In genomic region chr6:12039540-12040459, GRCh38 we compare ENCODE assay signal across 15 cellular contexts. TPM values are rescaled to one million over a fixed set of nuclear protein-coding genes. Genes with fewer than 3 reads are reported as not detected.
DNase-seq lines count a peak whose midpoint lies in the region; ATAC-seq and TF ChIP-seq lines count a peak whose summit lies in the region.
"Had no signal": no experiment of that assay in that cellular context is flagged by ENCODE, and none has a peak within 500 bp of the region (broad histone marks: within the 10 kb centered on the region; RNA-seq: fewer than 3 reads in every experiment).

No MANE protein-coding gene starts in this region.

- H3K36me3 Mint-ChIP-seq in activated naive CD8-positive, alpha-beta T cell, result peaks cover 9% of the 10 kb centered on the region
- H3K36me3 Mint-ChIP-seq in activated naive CD8-positive, alpha-beta T cell treated with anti-CD3 and anti-CD28 coated beads, Interleukin-2, amount 50 U/mL, for 24 hours (ENCODE audit: low read depth), result peaks cover 15% of the 10 kb centered on the region
- peaks cover 19% of the 10 kb centered on the region for H3K36me3 Mint-ChIP-seq in endodermal cell (ENCODE audit: low read depth)
- peaks cover 6% of the 10 kb centered on the region for H3K36me3 Mint-ChIP-seq in stimulated activated effector memory CD8-positive, alpha-beta T cell treated with anti-CD3 and anti-CD28 coated beads, Interleukin-12 subunit alpha, Interleukin-12 subunit beta, amount 100 ng/mL, for 72 hours

- H3K36me3 ChIP-seq in OCI-LY7 (ENCODE audit: insufficient read depth, low read length) (peaks cover 34% of the 10 kb centered on the region), endodermal cell (ENCODE audit: control insufficient read depth, insufficient read depth, low read length) (peaks cover 9% of the 10 kb centered on the region)
- H3K36me3 ChIP-seq: thoracic aorta, WERI-Rb-1 had no signal

- DNase-seq in activated naive CD8-positive, alpha-beta T cell treated with anti-CD3 and anti-CD28 coated beads, Interleukin-2, amount 50 U/mL, for 24 hours, result no peak
- DNase-seq in OCI-LY7 (ENCODE audit: low spot score) (no peak), endodermal cell (no peak), MV-4-11 (lab: John Stamatoyannopoulos, UW) (no peak), activated gamma-delta T cell (lab: John Stamatoyannopoulos, UW) (no peak), amniotic stem cell (lab: John Stamatoyannopoulos, UW) (no peak)
- DNase-seq in stimulated activated effector memory CD8-positive, alpha-beta T cell treated with anti-CD3 and anti-CD28 coated beads, Interleukin-12 subunit alpha, Interleukin-12 subunit beta, amount 100 ng/mL, for 72 hours (ENCODE audit: low spot score in 2 of 2), result no peak
- DNase-seq: activated CD8-positive, alpha-beta memory T cell treated with anti-CD3 and anti-CD28 coated beads, Interleukin-2, amount 50 U/mL, for 4 hours; cerebellar nuclear complex; kidney; NCI-H226; stimulated activated CD4-positive, alpha-beta T cell treated with anti-CD3 and anti-CD28 coated beads, Interleukin-15, amount 100 ng/mL, for 24 hours; WERI-Rb-1 had no signal

- CTCF ChIA-PET in OCI-LY7 (lab: Charles Lee; ENCODE audit: unreplicated experiment), result no interaction called here

- no peaks in the 10 kb centered on the region for H3K27me3 ChIP-seq in endodermal cell (ENCODE audit: control insufficient read depth, insufficient read depth, low read length, poor library complexity, severe bottlenecking)

- H3K9me2 ChIP-seq in OCI-LY7 (ENCODE audit: insufficient read depth, low read length), result no peaks in the 10 kb centered on the region

- no peaks in the 10 kb centered on the region for H4K20me1 ChIP-seq in OCI-LY7 (ENCODE audit: insufficient read depth, low read length)

- 93% methylated on average over 4 to 11 of the region's 12 CpGs for WGBS in endodermal cell (ENCODE audit: insufficient coverage in 1 of 2, insufficient read length in 1 of 2), 2 experiments

- H3K4me1 Mint-ChIP-seq in activated naive CD8-positive, alpha-beta T cell (ENCODE audit: low read depth), result peaks cover 69% of the 10 kb centered on the region
- H3K4me1 Mint-ChIP-seq in activated naive CD8-positive, alpha-beta T cell treated with anti-CD3 and anti-CD28 coated beads, Interleukin-2, amount 50 U/mL, for 24 hours, result peaks cover 64% of the 10 kb centered on the region
- H3K4me1 Mint-ChIP-seq in endodermal cell, result peaks cover 10% of the 10 kb centered on the region
- H3K4me1 Mint-ChIP-seq in stimulated activated effector memory CD8-positive, alpha-beta T cell treated with anti-CD3 and anti-CD28 coated beads, Interleukin-12 subunit alpha, Interleukin-12 subunit beta, amount 100 ng/mL, for 72 hours, result peaks cover 47% of the 10 kb centered on the region

- H3K9me3 ChIP-seq in OCI-LY7 (ENCODE audit: low read length) (peaks cover 3% of the 10 kb centered on the region; the same call in 1 of the 2 replicates), endodermal cell (ENCODE audit: control insufficient read depth, low read length) (no peaks in the 10 kb centered on the region)
- H3K9me3 ChIP-seq: thoracic aorta had no signal

- no peak overlapping the region for H3K4me2 ChIP-seq in OCI-LY7 (ENCODE audit: low read length)

- H3K27me3 Mint-ChIP-seq in activated naive CD8-positive, alpha-beta T cell, result no peaks in the 10 kb centered on the region
- H3K27me3 Mint-ChIP-seq in activated naive CD8-positive, alpha-beta T cell treated with anti-CD3 and anti-CD28 coated beads, Interleukin-2, amount 50 U/mL, for 24 hours, result no peaks in the 10 kb centered on the region
- H3K27me3 Mint-ChIP-seq in endodermal cell (ENCODE audit: insufficient read depth), result no peaks in the 10 kb centered on the region

- H2AFZ ChIP-seq in OCI-LY7 (ENCODE audit: low read length), result no peak overlapping the region

- H3K27ac Mint-ChIP-seq in activated naive CD8-positive, alpha-beta T cell, result peak overlapping the region; percentile 28
- H3K27ac Mint-ChIP-seq in activated naive CD8-positive, alpha-beta T cell treated with anti-CD3 and anti-CD28 coated beads, Interleukin-2, amount 50 U/mL, for 24 hours, result no peak overlapping the region
- H3K27ac Mint-ChIP-seq in endodermal cell, result no peak overlapping the region
- peak overlapping the region; percentile 54 for H3K27ac Mint-ChIP-seq in stimulated activated effector memory CD8-positive, alpha-beta T cell treated with anti-CD3 and anti-CD28 coated beads, Interleukin-12 subunit alpha, Interleukin-12 subunit beta, amount 100 ng/mL, for 72 hours

- no peak overlapping the region for H3K4me3 ChIP-seq in OCI-LY7 (ENCODE audit: low read depth, low read length, poor library complexity, severe bottlenecking)
- no peak overlapping the region for H3K4me3 ChIP-seq in endodermal cell (ENCODE audit: low read length)
- H3K4me3 ChIP-seq: thoracic aorta had no signal

- no peaks in the 10 kb centered on the region for H3K9me3 Mint-ChIP-seq in activated naive CD8-positive, alpha-beta T cell (ENCODE audit: low read depth)
- no peaks in the 10 kb centered on the region for H3K9me3 Mint-ChIP-seq in activated naive CD8-positive, alpha-beta T cell treated with anti-CD3 and anti-CD28 coated beads, Interleukin-2, amount 50 U/mL, for 24 hours
- H3K9me3 Mint-ChIP-seq in endodermal cell, result peaks cover 4% of the 10 kb centered on the region
- H3K9me3 Mint-ChIP-seq in stimulated activated effector memory CD8-positive, alpha-beta T cell treated with anti-CD3 and anti-CD28 coated beads, Interleukin-12 subunit alpha, Interleukin-12 subunit beta, amount 100 ng/mL, for 72 hours, result no peaks in the 10 kb centered on the region

- H3K27ac ChIP-seq in OCI-LY7 (ENCODE audit: low read depth, low read length, poor library complexity, severe bottlenecking) (no peak overlapping the region), endodermal cell (ENCODE audit: low read depth, low read length) (no peak overlapping the region)
- H3K27ac ChIP-seq: thoracic aorta, WERI-Rb-1 had no signal

- POLR2A ChIA-PET in OCI-LY7 (lab: Charles Lee), result no interaction called here

- H3K79me2 ChIP-seq in OCI-LY7 (ENCODE audit: insufficient read depth, low read depth, low read length), result peaks cover 49% of the 10 kb centered on the region

- no TSS peak for BruUV-seq in OCI-LY7 (replicated peaks; lab: Mats Ljungman, UMichigan)

- no peak overlapping the region for H3K9ac ChIP-seq in endodermal cell (ENCODE audit: extremely low read depth, low read length, poor library complexity, severe bottlenecking)

- no peak for ATAC-seq in activated naive CD8-positive, alpha-beta T cell treated with anti-CD3 and anti-CD28 coated beads, Interleukin-2, amount 50 U/mL, for 24 hours
- no peak for ATAC-seq in stimulated activated effector memory CD8-positive, alpha-beta T cell treated with anti-CD3 and anti-CD28 coated beads, Interleukin-12 subunit alpha, Interleukin-12 subunit beta, amount 100 ng/mL, for 72 hours

- intact Hi-C loops in OCI-LY7 (cut with micrococcal nuclease; ENCODE audit: unreplicated experiment), result no loop called here

- H3K4me3 Mint-ChIP-seq in activated naive CD8-positive, alpha-beta T cell, result no peak overlapping the region
- H3K4me3 Mint-ChIP-seq in activated naive CD8-positive, alpha-beta T cell treated with anti-CD3 and anti-CD28 coated beads, Interleukin-2, amount 50 U/mL, for 24 hours, result no peak overlapping the region
- H3K4me3 Mint-ChIP-seq in endodermal cell, result no peak overlapping the region
- H3K4me3 Mint-ChIP-seq in stimulated activated effector memory CD8-positive, alpha-beta T cell treated with anti-CD3 and anti-CD28 coated beads, Interleukin-12 subunit alpha, Interleukin-12 subunit beta, amount 100 ng/mL, for 72 hours, result no peak overlapping the region

- TF ChIP-seq CTCF in OCI-LY7 (conservative IDR thresholded peaks at IDR 0.05; ENCODE audit: low read length), result peak; percentile 50
- peak; percentile 15 for TF ChIP-seq CTCF in endodermal cell (conservative IDR thresholded peaks at IDR 0.05)

- H3K4me1 ChIP-seq in OCI-LY7 (ENCODE audit: insufficient read depth, low read length, poor library complexity, severe bottlenecking) (peaks cover 18% of the 10 kb centered on the region), endodermal cell (ENCODE audit: control insufficient read depth, insufficient read depth, low read length) (no peaks in the 10 kb centered on the region)

RNA-seq across cellular contexts. Expression of gene HIVEP1, which starts 27.7 kb away (rescaled TPM):
- 18.3 and 22.6 TPM in 2 replicates for total RNA-seq in OCI-LY7 (2014; rRNA removed; shearing (Covaris generic))
- 22.1 and 29.5 TPM in 2 replicates for total RNA-seq in OCI-LY7 (2022)
- 10 to 100 TPM; 33.6 to 35.1 TPM for total RNA-seq in endodermal cell
- 12.0 TPM for polyA plus RNA-seq in endodermal cell (2013, experiment 1 of 2)
- polyA plus RNA-seq in endodermal cell (2013, experiment 2 of 2), result 12.1 TPM

Comparison
In these comparisons a context has a peak if more than half of its experiments do, and no peak if none do; other contexts are left out.
1. H3K27ac Mint-ChIP-seq: peak in activated naive CD8-positive, alpha-beta T cell (single experiment) and stimulated activated effector memory CD8-positive, alpha-beta T cell treated with anti-CD3 and anti-CD28 coated beads, Interleukin-12 subunit alpha, Interleukin-12 subunit beta, amount 100 ng/mL, for 72 hours (single experiment); none in activated naive CD8-positive, alpha-beta T cell treated with anti-CD3 and anti-CD28 coated beads, Interleukin-2, amount 50 U/mL, for 24 hours (single experiment) and endodermal cell (single experiment).